Comparison of ENCODE assay signal across 1 cellular context in the genomic region with DNA sequence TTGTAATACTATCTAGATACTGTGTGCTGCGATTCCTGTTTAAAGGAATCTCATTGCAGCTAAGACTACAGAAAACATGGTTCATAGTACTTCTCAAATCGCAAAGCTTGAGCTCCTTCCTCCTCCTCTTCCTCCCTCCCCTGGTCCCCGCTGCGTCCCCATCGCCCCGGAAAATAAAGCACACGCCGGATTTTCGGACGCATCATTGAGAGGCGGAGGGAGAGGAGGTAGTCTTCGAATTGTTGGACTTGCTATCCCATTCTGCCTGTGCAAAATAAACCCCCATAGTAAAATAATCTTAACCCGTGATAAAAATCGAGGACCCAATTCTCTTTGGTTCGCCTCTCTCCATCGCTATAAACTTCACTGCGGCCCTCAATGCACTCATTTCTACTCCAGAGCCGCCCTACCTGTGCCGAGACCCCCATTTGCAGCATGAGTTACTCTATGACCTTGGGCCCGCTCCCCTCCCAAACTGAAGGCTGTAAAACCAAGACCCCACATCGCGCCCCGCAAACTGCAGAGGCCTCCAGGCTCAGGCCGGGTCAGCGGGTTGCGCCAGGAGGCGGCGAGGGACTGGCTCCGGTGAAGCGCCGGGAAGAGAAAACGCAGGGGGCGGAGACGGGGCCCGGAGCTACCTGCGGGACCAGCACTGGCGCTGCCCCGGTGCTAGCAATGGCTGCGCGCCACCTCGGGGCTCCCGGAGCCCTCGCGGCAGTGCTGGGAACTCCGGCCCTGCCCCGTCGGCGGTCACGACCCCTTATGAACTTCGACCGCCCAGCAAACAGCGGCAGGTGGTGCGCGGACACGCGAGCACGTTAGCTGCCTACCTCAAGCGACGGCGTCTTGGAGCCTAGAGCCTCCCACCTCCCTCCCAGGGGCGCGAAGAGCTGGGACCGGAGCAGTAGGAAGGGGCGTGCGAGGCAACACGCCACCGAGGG.
TF ChIP-seq lines count a peak whose summit lies in the region.

No MANE protein-coding gene starts in this region.

TF ChIP-seq in HepG2, 621 proteins besides CTCF, POLR2A, EP300 and RAD21 (continued from another document and continues in another):
- peak; percentile 67 for TF ChIP-seq ZFX (CRISPR knock-in tag; IDR thresholded peaks at IDR 0.05; ENCODE audit: low read depth)
- 0 out of 2 replicates have a peak, but pooled peaks have one; percentile 51 for TF ChIP-seq KAT7 (CRISPR knock-in tag; IDR thresholded peaks at IDR 0.05; ENCODE audit: borderline replicate concordance)
- TF ChIP-seq ZNF746 (CRISPR knock-in tag; IDR thresholded peaks at IDR 0.05) = no peak
- TF ChIP-seq RAD51 (IDR thresholded peaks at IDR 0.05; ENCODE audit: borderline replicate concordance) = no peak
- TF ChIP-seq ZNF839 (CRISPR knock-in tag; IDR thresholded peaks at IDR 0.05; ENCODE audit: borderline replicate concordance) = peak; percentile 51
- TF ChIP-seq, protein P1, sequence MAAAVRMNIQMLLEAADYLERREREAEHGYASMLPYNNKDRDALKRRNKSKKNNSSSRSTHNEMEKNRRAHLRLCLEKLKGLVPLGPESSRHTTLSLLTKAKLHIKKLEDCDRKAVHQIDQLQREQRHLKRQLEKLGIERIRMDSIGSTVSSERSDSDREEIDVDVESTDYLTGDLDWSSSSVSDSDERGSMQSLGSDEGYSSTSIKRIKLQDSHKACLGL (CRISPR knock-in tag; IDR thresholded peaks at IDR 0.05) = peak; percentile 79; the same call in 1 of the 2 replicates
- peak; percentile 86 for TF ChIP-seq NR2C2 (CRISPR knock-in tag; IDR thresholded peaks at IDR 0.05; ENCODE audit: borderline replicate concordance)
- 0 out of 2 replicates have a peak, but pooled peaks have one; percentile 19 for TF ChIP-seq ZNF83 (CRISPR knock-in tag; IDR thresholded peaks at IDR 0.05; ENCODE audit: borderline replicate concordance)
- TF ChIP-seq KDM1A (CRISPR knock-in tag; IDR thresholded peaks at IDR 0.05) = no peak
- peak; percentile 61 for TF ChIP-seq RNF2 (conservative IDR thresholded peaks at IDR 0.05; ENCODE audit: low read depth)
- peak; percentile 79 for TF ChIP-seq MYC (CRISPR knock-in tag; IDR thresholded peaks at IDR 0.05; ENCODE audit: borderline replicate concordance)
- TF ChIP-seq, protein P2, sequence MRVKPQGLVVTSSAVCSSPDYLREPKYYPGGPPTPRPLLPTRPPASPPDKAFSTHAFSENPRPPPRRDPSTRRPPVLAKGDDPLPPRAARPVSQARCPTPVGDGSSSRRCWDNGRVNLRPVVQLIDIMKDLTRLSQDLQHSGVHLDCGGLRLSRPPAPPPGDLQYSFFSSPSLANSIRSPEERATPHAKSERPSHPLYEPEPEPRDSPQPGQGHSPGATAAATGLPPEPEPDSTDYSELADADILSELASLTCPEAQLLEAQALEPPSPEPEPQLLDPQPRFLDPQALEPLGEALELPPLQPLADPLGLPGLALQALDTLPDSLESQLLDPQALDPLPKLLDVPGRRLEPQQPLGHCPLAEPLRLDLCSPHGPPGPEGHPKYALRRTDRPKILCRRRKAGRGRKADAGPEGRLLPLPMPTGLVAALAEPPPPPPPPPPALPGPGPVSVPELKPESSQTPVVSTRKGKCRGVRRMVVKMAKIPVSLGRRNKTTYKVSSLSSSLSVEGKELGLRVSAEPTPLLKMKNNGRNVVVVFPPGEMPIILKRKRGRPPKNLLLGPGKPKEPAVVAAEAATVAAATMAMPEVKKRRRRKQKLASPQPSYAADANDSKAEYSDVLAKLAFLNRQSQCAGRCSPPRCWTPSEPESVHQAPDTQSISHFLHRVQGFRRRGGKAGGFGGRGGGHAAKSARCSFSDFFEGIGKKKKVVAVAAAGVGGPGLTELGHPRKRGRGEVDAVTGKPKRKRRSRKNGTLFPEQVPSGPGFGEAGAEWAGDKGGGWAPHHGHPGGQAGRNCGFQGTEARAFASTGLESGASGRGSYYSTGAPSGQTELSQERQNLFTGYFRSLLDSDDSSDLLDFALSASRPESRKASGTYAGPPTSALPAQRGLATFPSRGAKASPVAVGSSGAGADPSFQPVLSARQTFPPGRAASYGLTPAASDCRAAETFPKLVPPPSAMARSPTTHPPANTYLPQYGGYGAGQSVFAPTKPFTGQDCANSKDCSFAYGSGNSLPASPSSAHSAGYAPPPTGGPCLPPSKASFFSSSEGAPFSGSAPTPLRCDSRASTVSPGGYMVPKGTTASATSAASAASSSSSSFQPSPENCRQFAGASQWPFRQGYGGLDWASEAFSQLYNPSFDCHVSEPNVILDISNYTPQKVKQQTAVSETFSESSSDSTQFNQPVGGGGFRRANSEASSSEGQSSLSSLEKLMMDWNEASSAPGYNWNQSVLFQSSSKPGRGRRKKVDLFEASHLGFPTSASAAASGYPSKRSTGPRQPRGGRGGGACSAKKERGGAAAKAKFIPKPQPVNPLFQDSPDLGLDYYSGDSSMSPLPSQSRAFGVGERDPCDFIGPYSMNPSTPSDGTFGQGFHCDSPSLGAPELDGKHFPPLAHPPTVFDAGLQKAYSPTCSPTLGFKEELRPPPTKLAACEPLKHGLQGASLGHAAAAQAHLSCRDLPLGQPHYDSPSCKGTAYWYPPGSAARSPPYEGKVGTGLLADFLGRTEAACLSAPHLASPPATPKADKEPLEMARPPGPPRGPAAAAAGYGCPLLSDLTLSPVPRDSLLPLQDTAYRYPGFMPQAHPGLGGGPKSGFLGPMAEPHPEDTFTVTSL (CRISPR knock-in tag; IDR thresholded peaks at IDR 0.05; ENCODE audit: borderline replicate concordance) = peak; percentile 74
- 0 out of 2 replicates have a peak, but pooled peaks have one; percentile 9 for TF ChIP-seq ZNF891 (CRISPR knock-in tag; IDR thresholded peaks at IDR 0.05)
- TF ChIP-seq, protein P3, sequence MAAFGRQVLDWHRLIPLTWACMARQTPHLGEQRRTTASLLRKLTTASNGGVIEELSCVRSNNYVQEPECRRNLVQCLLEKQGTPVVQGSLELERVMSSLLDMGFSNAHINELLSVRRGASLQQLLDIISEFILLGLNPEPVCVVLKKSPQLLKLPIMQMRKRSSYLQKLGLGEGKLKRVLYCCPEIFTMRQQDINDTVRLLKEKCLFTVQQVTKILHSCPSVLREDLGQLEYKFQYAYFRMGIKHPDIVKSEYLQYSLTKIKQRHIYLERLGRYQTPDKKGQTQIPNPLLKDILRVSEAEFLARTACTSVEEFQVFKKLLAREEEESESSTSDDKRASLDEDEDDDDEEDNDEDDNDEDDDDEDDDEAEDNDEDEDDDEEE (CRISPR knock-in tag; IDR thresholded peaks at IDR 0.05) = no peak
- no peak for TF ChIP-seq IKZF1 (IDR thresholded peaks at IDR 0.05)
- peak; percentile 23; the same call in 1 of the 2 replicates for TF ChIP-seq KLF12 (CRISPR knock-in tag; IDR thresholded peaks at IDR 0.05; ENCODE audit: borderline replicate concordance)
- peak; percentile 95 for TF ChIP-seq ZNF547 (CRISPR knock-in tag; IDR thresholded peaks at IDR 0.05)
- no peak for TF ChIP-seq NFIC (IDR thresholded peaks at IDR 0.05; ENCODE audit: low read length)
- TF ChIP-seq PCBP1 (IDR thresholded peaks at IDR 0.05; ENCODE audit: borderline replicate concordance, low read depth, low read length) = 0 out of 2 replicates have a peak, but pooled peaks have one; percentile 28
- peak; percentile 64; the same call in 1 of the 2 replicates for TF ChIP-seq ZNF724P (CRISPR knock-in tag; IDR thresholded peaks at IDR 0.05; ENCODE audit: borderline replicate concordance)
- TF ChIP-seq, protein P4, sequence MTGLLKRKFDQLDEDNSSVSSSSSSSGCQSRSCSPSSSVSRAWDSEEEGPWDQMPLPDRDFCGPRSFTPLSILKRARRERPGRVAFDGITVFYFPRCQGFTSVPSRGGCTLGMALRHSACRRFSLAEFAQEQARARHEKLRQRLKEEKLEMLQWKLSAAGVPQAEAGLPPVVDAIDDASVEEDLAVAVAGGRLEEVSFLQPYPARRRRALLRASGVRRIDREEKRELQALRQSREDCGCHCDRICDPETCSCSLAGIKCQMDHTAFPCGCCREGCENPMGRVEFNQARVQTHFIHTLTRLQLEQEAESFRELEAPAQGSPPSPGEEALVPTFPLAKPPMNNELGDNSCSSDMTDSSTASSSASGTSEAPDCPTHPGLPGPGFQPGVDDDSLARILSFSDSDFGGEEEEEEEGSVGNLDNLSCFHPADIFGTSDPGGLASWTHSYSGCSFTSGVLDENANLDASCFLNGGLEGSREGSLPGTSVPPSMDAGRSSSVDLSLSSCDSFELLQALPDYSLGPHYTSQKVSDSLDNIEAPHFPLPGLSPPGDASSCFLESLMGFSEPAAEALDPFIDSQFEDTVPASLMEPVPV (CRISPR knock-in tag; IDR thresholded peaks at IDR 0.05) = peak; percentile 89
- no peak for TF ChIP-seq HNRNPK (IDR thresholded peaks at IDR 0.05; ENCODE audit: low read depth, low read length, poor library complexity, severe bottlenecking)
- TF ChIP-seq AHR (CRISPR knock-in tag; IDR thresholded peaks at IDR 0.05) = 0 out of 2 replicates have a peak, but pooled peaks have one; percentile 34
- peak; percentile 82 for TF ChIP-seq JARID2 (CRISPR knock-in tag; IDR thresholded peaks at IDR 0.05; ENCODE audit: insufficient replicate concordance)
- TF ChIP-seq YEATS4 (CRISPR knock-in tag; IDR thresholded peaks at IDR 0.05; ENCODE audit: borderline replicate concordance) = no peak
- 0 out of 2 replicates have a peak, but pooled peaks have one; percentile 69 for TF ChIP-seq ZNF879 (CRISPR knock-in tag; IDR thresholded peaks at IDR 0.05)
- TF ChIP-seq ZFP36L2 (CRISPR knock-in tag; IDR thresholded peaks at IDR 0.05) = 0 out of 2 replicates have a peak, but pooled peaks have one; percentile 38
- TF ChIP-seq ZNF572 (CRISPR knock-in tag; IDR thresholded peaks at IDR 0.05) = 0 out of 2 replicates have a peak, but pooled peaks have one; percentile 12
- 0 out of 2 replicates have a peak, but pooled peaks have one; percentile 81 for TF ChIP-seq ZNF558 (CRISPR knock-in tag; IDR thresholded peaks at IDR 0.05; ENCODE audit: borderline replicate concordance)
- TF ChIP-seq ZNF33A (CRISPR knock-in tag; IDR thresholded peaks at IDR 0.05; ENCODE audit: borderline replicate concordance) = peak; percentile 88
- TF ChIP-seq, protein P5, sequence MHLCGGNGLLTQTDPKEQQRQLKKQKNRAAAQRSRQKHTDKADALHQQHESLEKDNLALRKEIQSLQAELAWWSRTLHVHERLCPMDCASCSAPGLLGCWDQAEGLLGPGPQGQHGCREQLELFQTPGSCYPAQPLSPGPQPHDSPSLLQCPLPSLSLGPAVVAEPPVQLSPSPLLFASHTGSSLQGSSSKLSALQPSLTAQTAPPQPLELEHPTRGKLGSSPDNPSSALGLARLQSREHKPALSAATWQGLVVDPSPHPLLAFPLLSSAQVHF (CRISPR knock-in tag; IDR thresholded peaks at IDR 0.05) = peak; percentile 54; the same call in 1 of the 2 replicates
- no peak for TF ChIP-seq ZNF451 (CRISPR knock-in tag; IDR thresholded peaks at IDR 0.05)
- TF ChIP-seq, protein P6, sequence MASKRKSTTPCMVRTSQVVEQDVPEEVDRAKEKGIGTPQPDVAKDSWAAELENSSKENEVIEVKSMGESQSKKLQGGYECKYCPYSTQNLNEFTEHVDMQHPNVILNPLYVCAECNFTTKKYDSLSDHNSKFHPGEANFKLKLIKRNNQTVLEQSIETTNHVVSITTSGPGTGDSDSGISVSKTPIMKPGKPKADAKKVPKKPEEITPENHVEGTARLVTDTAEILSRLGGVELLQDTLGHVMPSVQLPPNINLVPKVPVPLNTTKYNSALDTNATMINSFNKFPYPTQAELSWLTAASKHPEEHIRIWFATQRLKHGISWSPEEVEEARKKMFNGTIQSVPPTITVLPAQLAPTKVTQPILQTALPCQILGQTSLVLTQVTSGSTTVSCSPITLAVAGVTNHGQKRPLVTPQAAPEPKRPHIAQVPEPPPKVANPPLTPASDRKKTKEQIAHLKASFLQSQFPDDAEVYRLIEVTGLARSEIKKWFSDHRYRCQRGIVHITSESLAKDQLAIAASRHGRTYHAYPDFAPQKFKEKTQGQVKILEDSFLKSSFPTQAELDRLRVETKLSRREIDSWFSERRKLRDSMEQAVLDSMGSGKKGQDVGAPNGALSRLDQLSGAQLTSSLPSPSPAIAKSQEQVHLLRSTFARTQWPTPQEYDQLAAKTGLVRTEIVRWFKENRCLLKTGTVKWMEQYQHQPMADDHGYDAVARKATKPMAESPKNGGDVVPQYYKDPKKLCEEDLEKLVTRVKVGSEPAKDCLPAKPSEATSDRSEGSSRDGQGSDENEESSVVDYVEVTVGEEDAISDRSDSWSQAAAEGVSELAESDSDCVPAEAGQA (IDR thresholded peaks at IDR 0.05; ENCODE audit: low read depth) = no peak
- TF ChIP-seq, protein P6 (CRISPR knock-in tag; IDR thresholded peaks at IDR 0.05; ENCODE audit: borderline replicate concordance) = 0 out of 2 replicates have a peak, but pooled peaks have one; percentile 16
- TF ChIP-seq, protein P7, sequence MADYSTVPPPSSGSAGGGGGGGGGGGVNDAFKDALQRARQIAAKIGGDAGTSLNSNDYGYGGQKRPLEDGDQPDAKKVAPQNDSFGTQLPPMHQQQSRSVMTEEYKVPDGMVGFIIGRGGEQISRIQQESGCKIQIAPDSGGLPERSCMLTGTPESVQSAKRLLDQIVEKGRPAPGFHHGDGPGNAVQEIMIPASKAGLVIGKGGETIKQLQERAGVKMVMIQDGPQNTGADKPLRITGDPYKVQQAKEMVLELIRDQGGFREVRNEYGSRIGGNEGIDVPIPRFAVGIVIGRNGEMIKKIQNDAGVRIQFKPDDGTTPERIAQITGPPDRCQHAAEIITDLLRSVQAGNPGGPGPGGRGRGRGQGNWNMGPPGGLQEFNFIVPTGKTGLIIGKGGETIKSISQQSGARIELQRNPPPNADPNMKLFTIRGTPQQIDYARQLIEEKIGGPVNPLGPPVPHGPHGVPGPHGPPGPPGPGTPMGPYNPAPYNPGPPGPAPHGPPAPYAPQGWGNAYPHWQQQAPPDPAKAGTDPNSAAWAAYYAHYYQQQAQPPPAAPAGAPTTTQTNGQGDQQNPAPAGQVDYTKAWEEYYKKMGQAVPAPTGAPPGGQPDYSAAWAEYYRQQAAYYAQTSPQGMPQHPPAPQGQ (CRISPR knock-in tag; IDR thresholded peaks at IDR 0.05; ENCODE audit: borderline replicate concordance) = 0 out of 2 replicates have a peak, but pooled peaks have one; percentile 72
